Comparison of ENCODE assay signal across 17 cellular contexts in the genomic region with DNA sequence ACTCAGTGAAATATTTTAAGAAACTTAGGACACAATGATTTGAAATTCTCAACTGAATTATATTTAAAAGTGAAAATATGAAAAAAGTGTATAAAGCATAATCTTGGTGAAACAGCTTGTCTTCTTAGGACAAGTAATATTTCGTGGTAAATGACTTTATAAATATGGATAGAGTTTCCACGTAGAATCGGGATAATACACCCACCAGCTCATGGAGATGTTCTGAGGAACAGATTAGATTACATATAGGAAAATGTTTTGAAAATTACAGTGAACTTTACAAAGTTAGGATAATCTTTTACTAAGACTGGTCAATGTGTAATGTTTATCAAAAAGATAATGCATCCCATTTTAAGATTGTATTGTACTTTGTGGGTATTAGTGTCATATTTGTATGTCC. TPM values are rescaled to one million over a fixed set of nuclear protein-coding genes. Genes with fewer than 3 reads are reported as not detected.
DNase-seq lines count a peak whose midpoint lies in the region; ATAC-seq, FAIRE-seq and TF ChIP-seq lines count a peak whose summit lies in the region.
"Had no signal": no experiment of that assay in that cellular context is flagged by ENCODE, and none has a peak within 500 bp of the region (broad histone marks: within the 10 kb centered on the region; RNA-seq: fewer than 3 reads in every experiment).

No MANE protein-coding gene starts in this region.

- H3K9ac ChIP-seq in skeletal muscle tissue (ENCODE audit: low read depth in 1 of 3, low read length in 3 of 3) (peak overlapping the region; percentile 12 to 36 (median 33)), smooth muscle cell (ENCODE audit: low read depth) (no peak overlapping the region)

- DNase-seq in LHCN-M2 (ENCODE audit: low read depth) = peak; percentile 61
- DNase-seq in OCI-M1 (lab: John Stamatoyannopoulos, UW) = peak; percentile 11
- DNase-seq in pancreas = no peak
- no peak for DNase-seq in smooth muscle cell (lab: John Stamatoyannopoulos, UW; ENCODE audit: unreplicated experiment)
- DNase-seq in SW480 (ENCODE audit: low spot score) = no peak
- DNase-seq in Calu3 = no peak
- DNase-seq in activated T-cell treated with anti-CD3 and anti-CD28 coated beads, Interleukin-2, amount 50 U/mL, for 4 hours = no peak
- DNase-seq: Caco-2; CD8-positive, alpha-beta T cell; DMS53; GF-D8 had no signal

- H3F3A ChIP-seq in smooth muscle cell (ENCODE audit: low read depth) = no peaks in the 10 kb centered on the region

- H3K27ac ChIP-seq in pancreas = no peak overlapping the region
- peak overlapping the region; percentile 68 for H3K27ac ChIP-seq in skeletal muscle tissue (ENCODE audit: low read depth, low read length)
- H3K27ac ChIP-seq in smooth muscle cell (ENCODE audit: low read depth) = no peak overlapping the region
- H3K27ac ChIP-seq: A549 had no signal

- intact Hi-C loops in pancreas (cut with DNase I) = no loop called here
- intact Hi-C loops in Calu3 (cut with micrococcal nuclease; ENCODE audit: unreplicated experiment) = no loop called here

- FAIRE-seq in pancreas (lab: Jason Lieb, UNC) = peak; percentile 17
- FAIRE-seq: A549, HTR-8/SVneo had no signal

- no peak for TF ChIP-seq CTCF in pancreas (IDR thresholded peaks at IDR 0.05)
- no peak for TF ChIP-seq CTCF in smooth muscle cell (IDR thresholded peaks at IDR 0.05; ENCODE audit: borderline replicate concordance, insufficient read depth, poor library complexity, severe bottlenecking)
- TF ChIP-seq CTCF in Calu3 (IDR thresholded peaks at IDR 0.05; ENCODE audit: unreplicated experiment) = no peak

- no peaks in the 10 kb centered on the region for H3K36me3 Mint-ChIP-seq in Calu3 (ENCODE audit: insufficient read depth, unreplicated experiment)
- no peaks in the 10 kb centered on the region for H3K36me3 Mint-ChIP-seq in activated T-cell treated with anti-CD3 and anti-CD28 coated beads, Interleukin-2, amount 50 U/mL, for 4 hours (ENCODE audit: insufficient read depth)
- H3K36me3 Mint-ChIP-seq: CD14-positive monocyte; CD8-positive, alpha-beta T cell had no signal

- H3K36me3 ChIP-seq in pancreas (no peaks in the 10 kb centered on the region), skeletal muscle tissue (ENCODE audit: control insufficient read depth in 3 of 3, insufficient read depth in 3 of 3, low read length in 3 of 3) (no peaks in the 10 kb centered on the region), smooth muscle cell (ENCODE audit: low read depth) (no peaks in the 10 kb centered on the region)

- H3K9me3 ChIP-seq in pancreas (no peaks in the 10 kb centered on the region), skeletal muscle tissue (ENCODE audit: control insufficient read depth in 3 of 3, low read length in 3 of 3) (no peaks in the 10 kb centered on the region), smooth muscle cell (replicated peaks; ENCODE audit: low read depth) (no peaks in the 10 kb centered on the region)
- H3K9me3 ChIP-seq: A549, Caco-2 had no signal

- no peaks in the 10 kb centered on the region for H4K20me1 ChIP-seq in smooth muscle cell (ENCODE audit: low read depth)

- WGBS in pancreas, 2 donors = 61 to 69% methylated on average over 3 of the region's 3 CpGs
- WGBS in smooth muscle cell (ENCODE audit: low lambda C conversion rate) = 93% methylated on average over 3 of the region's 3 CpGs

- no peak overlapping the region for H3K4me3 Mint-ChIP-seq in Calu3 (ENCODE audit: low read depth, unreplicated experiment)
- no peak overlapping the region for H3K4me3 Mint-ChIP-seq in activated T-cell treated with anti-CD3 and anti-CD28 coated beads, Interleukin-2, amount 50 U/mL, for 4 hours
- H3K4me3 Mint-ChIP-seq: CD14-positive monocyte; CD8-positive, alpha-beta T cell had no signal

- no peaks in the 10 kb centered on the region for H3K4me1 ChIP-seq in pancreas
- peaks cover 2 to 10% (median 5%) of the 10 kb centered on the region in 3 donors for H3K4me1 ChIP-seq in skeletal muscle tissue (ENCODE audit: control insufficient read depth in 3 of 3, insufficient read depth in 3 of 3, low read length in 3 of 3)
- no peaks in the 10 kb centered on the region for H3K4me1 ChIP-seq in smooth muscle cell (ENCODE audit: low read depth)
- H3K4me1 ChIP-seq: A549, Caco-2 had no signal

- no TSS peak for BruUV-seq in Calu3 (replicated peaks; lab: Mats Ljungman, UMichigan)

- H3K27me3 Mint-ChIP-seq in Calu3 (ENCODE audit: unreplicated experiment) = no peaks in the 10 kb centered on the region
- H3K27me3 Mint-ChIP-seq in activated T-cell treated with anti-CD3 and anti-CD28 coated beads, Interleukin-2, amount 50 U/mL, for 4 hours (ENCODE audit: low read depth) = no peaks in the 10 kb centered on the region

- H3K27ac Mint-ChIP-seq in Calu3 (ENCODE audit: unreplicated experiment) = no peak overlapping the region
- H3K27ac Mint-ChIP-seq: CD14-positive monocyte; CD8-positive, alpha-beta T cell had no signal

- H2AFZ ChIP-seq in smooth muscle cell (ENCODE audit: low read depth) = no peak overlapping the region

- no peaks in the 10 kb centered on the region for H3K4me1 Mint-ChIP-seq in Calu3 (ENCODE audit: low read depth, unreplicated experiment)
- H3K4me1 Mint-ChIP-seq in activated T-cell treated with anti-CD3 and anti-CD28 coated beads, Interleukin-2, amount 50 U/mL, for 4 hours (ENCODE audit: low read depth) = no peaks in the 10 kb centered on the region
- H3K4me1 Mint-ChIP-seq: CD14-positive monocyte had no signal

- H3K27me3 ChIP-seq in pancreas = no peaks in the 10 kb centered on the region
- no peaks in the 10 kb centered on the region for H3K27me3 ChIP-seq in skeletal muscle tissue (ENCODE audit: control insufficient read depth in 3 of 3, insufficient read depth in 3 of 3, low read length in 3 of 3)
- no peaks in the 10 kb centered on the region for H3K27me3 ChIP-seq in smooth muscle cell (ENCODE audit: low read depth)

- H3K79me2 ChIP-seq in smooth muscle cell (ENCODE audit: low read depth) = no peaks in the 10 kb centered on the region

- no peak for ATAC-seq in pancreas
- ATAC-seq in activated T-cell treated with anti-CD3 and anti-CD28 coated beads, Interleukin-2, amount 50 U/mL, for 4 hours = no peak
- ATAC-seq: A549; CD8-positive, alpha-beta T cell; HCT116 had no signal

- H3K4me3 ChIP-seq in pancreas (no peak overlapping the region), skeletal muscle tissue (ENCODE audit: low read length in 3 of 3) (peak overlapping the region in 2 of 3 donors; percentile 13 to 26), smooth muscle cell (no peak overlapping the region)
- H3K4me3 ChIP-seq: A549 had no signal

- H3K9me3 Mint-ChIP-seq in Calu3 (ENCODE audit: low read depth, unreplicated experiment) = no peaks in the 10 kb centered on the region
- H3K9me3 Mint-ChIP-seq in activated T-cell treated with anti-CD3 and anti-CD28 coated beads, Interleukin-2, amount 50 U/mL, for 4 hours = peaks cover 5% of the 10 kb centered on the region

- CTCF ChIA-PET in Calu3 (lab: Charles Lee) = no interaction called here

- no peak overlapping the region for H3K4me2 ChIP-seq in smooth muscle cell
- H3K4me2 ChIP-seq: A549 had no signal

RNA-seq across cellular contexts. Expression of gene MYF6, which starts 25.6 kb away (rescaled TPM):
- total RNA-seq in LHCN-M2 (2014; rRNA removed) = 29.3 and 29.4 TPM in 2 replicates
- polyA plus RNA-seq in LHCN-M2 (2012) = 11.5 TPM
- not detected for total RNA-seq in pancreas
- under 1 TPM in 1 of 2 donors, not detected in 1; 0.16 TPM for polyA plus RNA-seq in pancreas
- 136 TPM for total RNA-seq in skeletal muscle tissue
- total RNA-seq in smooth muscle cell = not detected in 2 replicates
- not detected in 2 replicates for polyA plus RNA-seq in smooth muscle cell
- not detected in 2 replicates for total RNA-seq in Calu3 (2022)
- not detected for total RNA-seq in activated T-cell treated with anti-CD3 and anti-CD28 coated beads, Interleukin-2, amount 50 U/mL, for 4 hours
- total RNA-seq: Caco-2; CD8-positive, alpha-beta T cell had no signal
- polyA plus RNA-seq: A549, CD14-positive monocyte had no signal

RNA-seq across cellular contexts. Expression of gene MYF5, which starts 34.9 kb away (rescaled TPM):
- total RNA-seq in LHCN-M2 (2014; rRNA removed) (628 and 957 TPM in 2 replicates), pancreas (not detected), skeletal muscle tissue (28.2 TPM), smooth muscle cell (not detected in 2 replicates), Calu3 (2022) (not detected in 2 replicates)
- polyA plus RNA-seq in LHCN-M2 (2012) = 241 TPM
- polyA plus RNA-seq in pancreas (not detected), smooth muscle cell (not detected in 2 replicates)
- not detected for total RNA-seq in activated T-cell treated with anti-CD3 and anti-CD28 coated beads, Interleukin-2, amount 50 U/mL, for 4 hours
- total RNA-seq: Caco-2; CD8-positive, alpha-beta T cell had no signal
- polyA plus RNA-seq: A549, BJ, CD14-positive monocyte had no signal

Comparison
In these comparisons a context has a peak if more than half of its experiments do, and no peak if none do; other contexts are left out.
1. DNase-seq: peak in LHCN-M2 (single experiment) and OCI-M1 (single experiment); none in pancreas (0 of 6), smooth muscle cell (single experiment), SW480 (single experiment), Calu3 (single experiment) and activated T-cell treated with anti-CD3 and anti-CD28 coated beads, Interleukin-2, amount 50 U/mL, for 4 hours (single experiment).
2. H3K4me3 ChIP-seq: peak in skeletal muscle tissue (2 of 3); none in pancreas (0 of 4) and smooth muscle cell (single experiment).
3. RNA of gene MYF6, which starts 25.6 kb away (total RNA-seq): 136 TPM in skeletal muscle tissue (single experiment) and 29.3 to 29.4 TPM in LHCN-M2; not detected in pancreas, not detected in smooth muscle cell, not detected in Calu3 and not detected in activated T-cell treated with anti-CD3 and anti-CD28 coated beads, Interleukin-2, amount 50 U/mL, for 4 hours; every median in the first group is over 10 times any median in the second.
4. RNA of gene MYF5, which starts 34.9 kb away (total RNA-seq): 628 to 957 TPM in LHCN-M2 and 28.2 TPM in skeletal muscle tissue (single experiment); not detected in pancreas, not detected in smooth muscle cell, not detected in Calu3 and not detected in activated T-cell treated with anti-CD3 and anti-CD28 coated beads, Interleukin-2, amount 50 U/mL, for 4 hours; every median in the first group is over 10 times any median in the second.